In genomic region chr16:30570621-30571443, GRCh38 we compare ENCODE assay signal across 8 cellular contexts.
DNase-seq lines count a peak whose midpoint lies in the region; ATAC-seq and TF ChIP-seq lines count a peak whose summit lies in the region.

No MANE protein-coding gene starts in this region.

- peaks cover 39% of the 10 kb centered on the region for H3K4me1 Mint-ChIP-seq in T-helper 1 cell treated with Interleukin-12 subunit alpha and Interleukin-12 subunit beta and Interleukin-4 antibody, amounts not matched to agents 30 μg/mL and 1 μg/mL, for 36 hours (ENCODE audit: low read depth)

- H3K27me3 Mint-ChIP-seq in T-helper 1 cell treated with Interleukin-12 subunit alpha and Interleukin-12 subunit beta and Interleukin-4 antibody, amounts not matched to agents 30 μg/mL and 1 μg/mL, for 36 hours (ENCODE audit: low read depth): no peaks in the 10 kb centered on the region

- ATAC-seq in RWPE2 (ENCODE audit: low read depth) (peak; percentile 0; the same call in 1 of the 3 replicates), HG03378 (IDR thresholded peaks at IDR 0.05; ENCODE audit: unreplicated experiment) (no peak), HG03175 (IDR thresholded peaks at IDR 0.05; ENCODE audit: unreplicated experiment) (no peak)

- H3K4me1 ChIP-seq in RWPE2 (ENCODE audit: insufficient read depth, poor library complexity, severe bottlenecking): peaks cover 15% of the 10 kb centered on the region
- peaks cover 11% of the 10 kb centered on the region for H3K4me1 ChIP-seq in muscle layer of colon (ENCODE audit: insufficient read depth, low read length)

- H3K27ac ChIP-seq in RWPE2 (ENCODE audit: poor library complexity, severe bottlenecking): peak overlapping the region; percentile 83
- H3K27ac ChIP-seq in epithelial cell of prostate: peak overlapping the region; percentile 88
- peak overlapping the region; percentile 97 for H3K27ac ChIP-seq in muscle layer of colon (ENCODE audit: low read depth, low read length)

- DNase-seq in T-helper 1 cell (no peak), RWPE2 (ENCODE audit: low spot score) (no peak), epithelial cell of prostate (ENCODE audit: low read depth, low spot score) (no peak), SKM-1 (lab: John Stamatoyannopoulos, UW; ENCODE audit: unreplicated experiment) (no peak)

- peaks cover 2% of the 10 kb centered on the region for H3K36me3 Mint-ChIP-seq in T-helper 1 cell treated with Interleukin-12 subunit alpha and Interleukin-12 subunit beta and Interleukin-4 antibody, amounts not matched to agents 30 μg/mL and 1 μg/mL, for 36 hours (ENCODE audit: low read depth)

- no peaks in the 10 kb centered on the region for H3K27me3 ChIP-seq in RWPE2 (ENCODE audit: insufficient read depth, poor library complexity, severe bottlenecking)
- H3K27me3 ChIP-seq in muscle layer of colon (ENCODE audit: control insufficient read depth in 1 of 2, insufficient read depth in 2 of 2, low read length in 2 of 2): no peaks in the 10 kb centered on the region

- H3K27ac Mint-ChIP-seq in T-helper 1 cell treated with Interleukin-12 subunit alpha and Interleukin-12 subunit beta and Interleukin-4 antibody, amounts not matched to agents 30 μg/mL and 1 μg/mL, for 36 hours: peak overlapping the region; percentile 85

- H3K4me3 ChIP-seq in RWPE2 (ENCODE audit: severe bottlenecking) (peak overlapping the region; percentile 56), muscle layer of colon (ENCODE audit: low read depth in 1 of 2, low read length in 2 of 2) (peak overlapping the region; percentile 80 to 91)

- H3K4me3 Mint-ChIP-seq in T-helper 1 cell treated with Interleukin-12 subunit alpha and Interleukin-12 subunit beta and Interleukin-4 antibody, amounts not matched to agents 30 μg/mL and 1 μg/mL, for 36 hours: peak overlapping the region; percentile 86

- H3K9me3 Mint-ChIP-seq in T-helper 1 cell treated with Interleukin-12 subunit alpha and Interleukin-12 subunit beta and Interleukin-4 antibody, amounts not matched to agents 30 μg/mL and 1 μg/mL, for 36 hours: no peaks in the 10 kb centered on the region

- H3K9me3 ChIP-seq in RWPE2 (ENCODE audit: severe bottlenecking) (no peaks in the 10 kb centered on the region), muscle layer of colon (ENCODE audit: low read length) (no peaks in the 10 kb centered on the region)

- H3K36me3 ChIP-seq in RWPE2 (ENCODE audit: low read depth) (peaks cover 4% of the 10 kb centered on the region; the same call in 1 of the 2 replicates), muscle layer of colon (ENCODE audit: insufficient read depth, low read length) (no peaks in the 10 kb centered on the region)

- peak overlapping the region; percentile 80 for H3K9ac ChIP-seq in muscle layer of colon (ENCODE audit: low read length)

- no peak for TF ChIP-seq CTCF in RWPE2 (IDR thresholded peaks at IDR 0.05; ENCODE audit: poor library complexity, severe bottlenecking)
